Comparison of ENCODE assay signal across 15 cellular contexts in the genomic region with DNA sequence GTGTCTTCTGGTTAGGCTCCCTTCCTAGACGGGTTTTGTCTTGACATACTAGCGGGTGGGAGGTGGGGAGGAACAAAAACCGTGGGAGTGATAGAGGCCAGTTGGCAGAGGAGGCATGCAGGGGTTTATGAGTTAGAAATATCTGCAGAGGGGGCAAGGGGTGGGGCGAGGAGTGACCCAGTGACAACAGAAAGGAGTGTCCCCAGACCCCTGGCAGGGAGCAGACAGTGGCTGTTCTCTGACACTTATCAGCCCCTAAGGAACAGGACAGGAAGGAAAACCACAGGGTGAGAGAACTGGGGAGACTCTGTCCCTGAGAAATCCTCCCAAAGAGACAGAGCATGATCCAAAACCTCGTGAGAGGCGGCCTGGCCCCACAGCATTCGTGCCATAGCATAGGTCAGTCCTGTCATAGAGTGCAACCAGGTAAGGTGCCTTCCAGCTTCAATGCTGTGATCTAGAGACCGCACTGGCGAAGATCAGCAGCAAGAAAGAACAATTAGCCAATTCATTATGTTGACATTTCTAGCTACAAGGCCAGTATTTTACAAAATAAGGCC.
DNase-seq lines count a peak whose midpoint lies in the region; TF ChIP-seq lines count a peak whose summit lies in the region.
"Had no signal": no experiment of that assay in that cellular context is flagged by ENCODE, and none has a peak within 500 bp of the region (broad histone marks: within the 10 kb centered on the region; RNA-seq: fewer than 3 reads in every experiment).

No MANE protein-coding gene starts in this region.

- no peaks in the 10 kb centered on the region for H3K9me3 ChIP-seq in stomach smooth muscle (ENCODE audit: control insufficient read depth in 2 of 2, low read length in 2 of 2)
- H3K9me3 ChIP-seq: BE2C had no signal

- in situ Hi-C loops in KBM-7 (cut with MboI; ENCODE audit: low pct_unique_long_range_greater_than_20kb, low sequenced_read_pairs) (no loop called here), GM13976 (cut with MboI; ENCODE audit: low sequenced_read_pairs, unreplicated experiment) (no loop called here)

- H3K4me2 ChIP-seq in mesendoderm (ENCODE audit: low read length): no peak overlapping the region

- no CpG with 5 or more reads among the region's 9 CpGs for WGBS in mesendoderm (ENCODE audit: extremely low coverage, insufficient coverage, low lambda C conversion rate)

- H3K27ac ChIP-seq in dorsolateral prefrontal cortex (peak overlapping the region in 48 of 59 donors; percentile 1 to 82 (median 59)), mesendoderm (ENCODE audit: low read depth, low read length) (no peak overlapping the region), stomach smooth muscle (ENCODE audit: low read length) (peak overlapping the region; percentile 70)
- H3K27ac ChIP-seq: SK-N-MC had no signal

- POLR2A ChIA-PET in HEK293T (lab: Yijun Ruan, JAX): no interaction called here

- no peak overlapping the region for H3K56ac ChIP-seq in mesendoderm (ENCODE audit: low read length)

- H3K36me3 ChIP-seq in mesendoderm (ENCODE audit: control insufficient read depth, insufficient read depth, low read length): no peaks in the 10 kb centered on the region
- no peaks in the 10 kb centered on the region for H3K36me3 ChIP-seq in stomach smooth muscle (ENCODE audit: control insufficient read depth in 2 of 2, insufficient read depth in 2 of 2, low read length in 2 of 2)
- H3K36me3 ChIP-seq: BE2C had no signal

- H3K4me1 ChIP-seq in mesendoderm (ENCODE audit: control insufficient read depth, low read depth, low read length) (no peaks in the 10 kb centered on the region), stomach smooth muscle (ENCODE audit: control insufficient read depth, insufficient read depth, low read length) (peaks cover 54% of the 10 kb centered on the region)
- H3K4me1 ChIP-seq: BE2C had no signal

- no peak overlapping the region for H2BK5ac ChIP-seq in mesendoderm (ENCODE audit: low read length)

- H3K4ac ChIP-seq in mesendoderm (ENCODE audit: low read depth, low read length): no peak overlapping the region

- H4K8ac ChIP-seq in mesendoderm (ENCODE audit: low read depth, low read length): no peak overlapping the region

- no peaks in the 10 kb centered on the region for H3K79me1 ChIP-seq in mesendoderm (ENCODE audit: low read length)

- no peak overlapping the region for H2AK5ac ChIP-seq in mesendoderm (ENCODE audit: low read length)

- DNase-seq in KBM-7 (peak; percentile 40), dorsolateral prefrontal cortex (no peak), mesendoderm (peak; percentile 18), GM13976 (ENCODE audit: low spot score) (no peak), epidermal melanocyte (ENCODE audit: insufficient read length, low spot score) (no peak), HEK293T (ENCODE audit: extremely low spot score) (no peak)
- no peak for DNase-seq in stimulated activated naive CD4-positive, alpha-beta T cell treated with Interleukin-2 at 50 U/mL for 16 hours (lab: John Stamatoyannopoulos, UW)
- DNase-seq: activated B cell treated with CpG ODN at 0.5 μM for 24 hours; aorta; BE2C; effector memory CD4-positive, alpha-beta T cell; H7; NCI-H146 had no signal

- no peak overlapping the region for H4K5ac ChIP-seq in mesendoderm (ENCODE audit: low read length)

- intact Hi-C loops in dorsolateral prefrontal cortex (cut with DNase I): loop anchor here (5.0 to 10.0 kb wide), 3 partner anchors 41 to 134 kb away; no protein-coding TSS in a partner anchor

- H2BK15ac ChIP-seq in mesendoderm (replicated peaks; ENCODE audit: low read depth): no peak overlapping the region

- H3K9ac ChIP-seq in mesendoderm (ENCODE audit: low read length) (no peak overlapping the region), stomach smooth muscle (ENCODE audit: low read length in 2 of 2) (peak overlapping the region; percentile 13 to 43)

- CTCF ChIA-PET in HEK293T (lab: Yijun Ruan, JAX): interaction anchor here (0.7 kb wide), 1 partner anchor 155 kb away, joined by 4 read pairs; no protein-coding TSS in a partner anchor

- no peak overlapping the region for H2BK120ac ChIP-seq in mesendoderm (ENCODE audit: low read depth, low read length)

- H3K79me2 ChIP-seq in mesendoderm (ENCODE audit: control insufficient read depth, insufficient read depth, low read length): no peaks in the 10 kb centered on the region

- H3K4me3 ChIP-seq in dorsolateral prefrontal cortex (no peak overlapping the region), mesendoderm (ENCODE audit: low read length) (no peak overlapping the region), stomach smooth muscle (ENCODE audit: low read length in 2 of 2) (no peak overlapping the region)
- H3K4me3 ChIP-seq: SK-N-MC had no signal

- no peaks in the 10 kb centered on the region for H3K27me3 ChIP-seq in dorsolateral prefrontal cortex
- H3K27me3 ChIP-seq in mesendoderm (ENCODE audit: insufficient read depth, low read length, poor library complexity): no peaks in the 10 kb centered on the region
- H3K27me3 ChIP-seq in stomach smooth muscle (ENCODE audit: control insufficient read depth in 1 of 2, insufficient read depth in 2 of 2, low read length in 2 of 2): no peaks in the 10 kb centered on the region
- H3K27me3 ChIP-seq: BE2C had no signal

- H3K23ac ChIP-seq in mesendoderm (ENCODE audit: low read length): no peak overlapping the region

- no peak overlapping the region for H3K18ac ChIP-seq in mesendoderm (ENCODE audit: low read length)

- TF ChIP-seq CTCF in dorsolateral prefrontal cortex (IDR thresholded peaks at IDR 0.05 in 54 of 56, conservative IDR thresholded peaks at IDR 0.05 in 2 of 56; ENCODE audit: low read depth in 1 of 56, partially characterized antibody in 56 of 56) (no peak), GM13976 (IDR thresholded peaks at IDR 0.05; ENCODE audit: borderline replicate concordance, control extremely low read depth, extremely low read depth, insufficient read depth, missing control alignments) (no peak)

TF ChIP-seq in HEK293T, 16 proteins besides CTCF, POLR2A, EP300 and RAD21:
- TF ChIP-seq CTBP1 (IDR thresholded peaks at IDR 0.05; ENCODE audit: borderline replicate concordance) (no peak), FOXM1 (IDR thresholded peaks at IDR 0.05; ENCODE audit: borderline replicate concordance) (no peak), LEF1 (IDR thresholded peaks at IDR 0.05; ENCODE audit: borderline replicate concordance) (no peak), FOXA1 (IDR thresholded peaks at IDR 0.05) (no peak), BHLHE40 (IDR thresholded peaks at IDR 0.05; ENCODE audit: borderline replicate concordance) (no peak), L3MBTL2 (conservative IDR thresholded peaks at IDR 0.05) (no peak), TARDBP (IDR thresholded peaks at IDR 0.05) (no peak), ELF4 (IDR thresholded peaks at IDR 0.05) (no peak), SP1 (IDR thresholded peaks at IDR 0.05) (no peak)

Comparison
In these comparisons a context has a peak if more than half of its experiments do, and no peak if none do; other contexts are left out.
1. DNase-seq: peak in KBM-7 (single experiment) and mesendoderm (single experiment); none in dorsolateral prefrontal cortex (0 of 10), stimulated activated naive CD4-positive, alpha-beta T cell treated with Interleukin-2 at 50 U/mL for 16 hours (single experiment), GM13976 (single experiment), epidermal melanocyte (single experiment) and HEK293T (single experiment).